In the genomic region with DNA sequence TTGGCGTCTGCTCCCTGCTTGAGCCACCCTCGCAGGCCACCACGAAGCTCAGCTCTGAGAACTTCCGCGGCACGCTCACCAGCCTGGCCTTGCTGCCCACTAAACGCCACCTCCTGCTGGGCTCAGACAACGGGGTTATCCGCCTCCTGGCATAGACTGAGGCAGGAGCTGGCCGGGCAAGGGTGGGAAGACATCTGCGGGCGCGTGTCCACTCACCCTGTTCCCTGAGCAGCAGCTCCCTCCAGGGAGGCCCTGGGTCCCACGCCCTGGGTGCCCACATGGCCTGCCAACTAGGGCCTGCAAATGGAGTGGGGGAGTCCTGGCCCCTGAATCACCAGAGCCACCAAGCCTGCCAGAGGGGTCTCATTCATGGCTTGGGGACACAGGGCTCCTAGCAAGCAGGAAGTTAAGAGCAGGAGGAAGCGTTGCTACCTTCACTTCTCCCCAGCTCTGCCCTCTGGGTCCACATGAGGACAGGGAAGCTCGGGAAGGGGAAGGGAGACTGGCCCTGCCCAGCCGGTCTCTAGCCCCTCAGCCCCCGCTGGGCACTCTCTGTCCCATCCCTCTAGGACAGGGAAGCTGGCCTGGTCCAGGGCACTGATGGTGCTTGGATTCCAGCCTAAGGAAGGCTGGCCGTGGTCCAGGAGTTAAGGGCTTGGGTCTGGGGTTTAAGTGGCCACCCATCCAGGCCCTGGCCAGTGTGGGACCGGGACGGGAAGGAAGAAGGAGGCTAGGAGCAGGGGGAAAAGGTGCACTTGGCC, we compare ENCODE assay signal across 11 cellular contexts. TPM values are rescaled to one million over a fixed set of nuclear protein-coding genes. Genes with fewer than 3 reads are reported as not detected.
DNase-seq lines count a peak whose midpoint lies in the region; ATAC-seq and TF ChIP-seq lines count a peak whose summit lies in the region.
"Had no signal": no experiment of that assay in that cellular context is flagged by ENCODE, and none has a peak within 500 bp of the region (broad histone marks: within the 10 kb centered on the region; RNA-seq: fewer than 3 reads in every experiment).

No MANE protein-coding gene starts in this region.

- peaks cover 0 to 30% (median 16%) of the 10 kb centered on the region in 12 donors for H3K4me1 ChIP-seq in heart left ventricle

- peaks cover 0 to 48% (median 30%) of the 10 kb centered on the region in 9 donors for H3K36me3 ChIP-seq in heart left ventricle

- intact Hi-C loops in heart left ventricle (cut with DNase I), result loop anchor here in 1 of 10 donors (10.0 kb wide), 1 partner anchor 297 kb away; the partner anchor contains the start of gene DPH1
- intact Hi-C loops in cardiac septum (cut with DNase I), result no loop called here

- no peak for TF ChIP-seq CTCF in heart left ventricle (IDR thresholded peaks at IDR 0.05)

- no peaks in the 10 kb centered on the region for H3K27me3 ChIP-seq in heart left ventricle

- H3K4me3 ChIP-seq in heart left ventricle, result no peak overlapping the region

- H3K9me3 ChIP-seq in heart left ventricle, result no peaks in the 10 kb centered on the region

- WGBS in heart left ventricle, 4 donors, result 58 to 85% (median 82%) methylated on average over 6 to 21 of the region's 21 CpGs

- ATAC-seq in heart left ventricle (peak; percentile 25 to 60 (median 30)), left lobe of liver (peak; percentile 2)

- TF ChIP-seq POLR2A in heart left ventricle (IDR thresholded peaks at IDR 0.05), result no peak

- DNase-seq in heart left ventricle, result peak in 1 of 5 donors; percentile 42
- DNase-seq in cardiac septum (ENCODE audit: low spot score), result no peak
- DNase-seq in left lobe of liver (ENCODE audit: low spot score), result no peak
- no peak for DNase-seq in NAMALWA (ENCODE audit: low spot score)
- no peak for DNase-seq in RPMI8226
- no peak for DNase-seq in NCI-H1105 (lab: John Stamatoyannopoulos, UW)
- DNase-seq: ACHN; activated CD4-positive, alpha-beta T cell treated with anti-CD3 and anti-CD28 coated beads, Interleukin-2, amount 50 U/mL, for 48 hours; COR-L47; mesendoderm; SHP77 treated with DMSO at 0.1 percent for 48 hours had no signal

- peak overlapping the region in 1 of 12 donors; percentile 51 for H3K27ac ChIP-seq in heart left ventricle

RNA-seq across cellular contexts. Expression of gene SERPINF2, which starts 5.0 kb away (rescaled TPM):
- total RNA-seq in heart left ventricle (1 to 10 TPM in 2 of 9 donors, under 1 TPM in 6, not detected in 1; 0.25 to 1.8 (median 0.77) TPM), cardiac septum (1.2 TPM), left lobe of liver (1,138 TPM)
- polyA plus RNA-seq in heart left ventricle, result 1 to 10 TPM in 1 of 2 donors, under 1 TPM in 1; 0.65 to 1.4 TPM

RNA-seq across cellular contexts. Expression of gene WDR81, which starts 13.2 kb away (rescaled TPM):
- total RNA-seq in heart left ventricle, result 10 to 100 TPM in 4 of 9 donors, 1 to 10 TPM in 5; 7.2 to 29.0 (median 9.3) TPM
- 10 to 100 TPM in 1 of 2 donors, 1 to 10 TPM in 1; 9.1 to 12.5 TPM for polyA plus RNA-seq in heart left ventricle
- 7.2 TPM for total RNA-seq in cardiac septum
- total RNA-seq in left lobe of liver, result 27.0 TPM

RNA-seq across cellular contexts. Expression of gene SERPINF1, which starts 24.1 kb away (rescaled TPM):
- total RNA-seq in heart left ventricle (100 to 1,000 TPM in 5 of 9 donors, 10 to 100 TPM in 4; 67.5 to 460 (median 103) TPM), cardiac septum (163 TPM), left lobe of liver (1,041 TPM)
- 100 to 1,000 TPM; 101 to 125 TPM for polyA plus RNA-seq in heart left ventricle

RNA-seq across cellular contexts. Expression of gene TLCD2, which starts 27.5 kb away (rescaled TPM):
- 1 to 10 TPM; 1.5 to 6.1 (median 2.3) TPM for total RNA-seq in heart left ventricle
- polyA plus RNA-seq in heart left ventricle, result 1 to 10 TPM; 1.5 to 3.3 TPM
- total RNA-seq in cardiac septum, result 2.6 TPM
- total RNA-seq in left lobe of liver, result 4.2 TPM

RNA-seq across cellular contexts. Expression of gene PRPF8, which starts 53.0 kb away (rescaled TPM):
- total RNA-seq in heart left ventricle (100 to 1,000 TPM; 119 to 195 (median 174) TPM), cardiac septum (162 TPM), left lobe of liver (97.8 TPM)
- 10 to 100 TPM; 70.1 to 98.1 TPM for polyA plus RNA-seq in heart left ventricle

Comparison
In these comparisons a context has a peak if more than half of its experiments do, and no peak if none do; other contexts are left out.
1. RNA of gene SERPINF2, which starts 5.0 kb away (total RNA-seq): 1,138 TPM in left lobe of liver (single experiment); 1.2 TPM in cardiac septum (single experiment) and 0.25 to 1.8 TPM in heart left ventricle; every median in the first group is over 100 times any median in the second.